8 cellular contexts compared by ENCODE assay signal in the genomic region with DNA sequence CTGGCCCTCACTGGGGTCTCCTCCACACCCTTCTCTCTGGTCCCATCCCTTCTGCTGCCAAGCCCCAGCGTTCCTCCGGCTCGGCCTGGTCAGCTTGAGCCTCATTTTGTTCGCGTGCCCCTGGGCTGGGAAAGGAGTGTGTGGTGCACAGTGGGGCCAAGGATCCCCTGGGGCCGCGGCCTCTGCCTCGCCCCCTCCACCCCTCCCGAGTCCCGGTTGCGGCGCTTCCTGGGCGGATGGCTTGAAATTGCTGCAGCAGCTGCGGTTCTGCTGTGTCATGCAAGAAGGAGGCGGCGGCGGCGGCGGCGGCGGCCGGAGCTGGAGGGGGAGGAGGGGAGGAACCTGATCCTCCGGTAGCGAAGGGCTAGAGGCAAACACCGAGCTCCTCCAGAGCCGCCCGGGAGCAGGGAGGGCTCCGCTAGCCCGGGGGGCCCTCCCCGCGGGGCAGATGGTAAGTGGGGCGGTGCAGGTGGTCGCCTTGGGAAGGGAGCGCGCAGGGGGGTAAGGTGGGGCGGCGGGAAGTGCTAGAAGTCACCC.
DNase-seq lines count a peak whose midpoint lies in the region; ATAC-seq, FAIRE-seq and TF ChIP-seq lines count a peak whose summit lies in the region.

No MANE protein-coding gene starts in this region.

- no peak for ATAC-seq in HG03159 (IDR thresholded peaks at IDR 0.05; ENCODE audit: unreplicated experiment)

- peaks cover 21% of the 10 kb centered on the region for H3K79me2 ChIP-seq in keratinocyte (ENCODE audit: control insufficient read depth, insufficient read depth, low read length)

- TF ChIP-seq CTCF in D721Med (IDR thresholded peaks at IDR 0.05; ENCODE audit: insufficient read depth, missing control alignments) (no peak), keratinocyte (optimal IDR thresholded peaks at IDR 0.05 in 1 of 3, IDR thresholded peaks at IDR 0.05 in 1 of 3, conservative IDR thresholded peaks at IDR 0.05 in 1 of 3; ENCODE audit: extremely low read depth in 1 of 3, insufficient read depth in 2 of 3, low read length in 3 of 3) (no peak)

- peaks cover 37% of the 10 kb centered on the region for H3K4me1 ChIP-seq in keratinocyte (ENCODE audit: control insufficient read depth, extremely low read depth, insufficient read depth, low read length)

- peak overlapping the region; percentile 92 for H3K27ac ChIP-seq in keratinocyte (ENCODE audit: control insufficient read depth, insufficient read depth, low read length)

- no peaks in the 10 kb centered on the region for H3K9me3 ChIP-seq in keratinocyte (ENCODE audit: control insufficient read depth, low read depth, low read length)

- dilution Hi-C loops in keratinocyte (cut with MboI; ENCODE audit: extremely low pct_ligation_motif_present, low sequenced_read_pairs), result no loop called here

- H3K36me3 ChIP-seq in keratinocyte (ENCODE audit: control insufficient read depth in 2 of 2, extremely low read depth in 1 of 2, insufficient read depth in 2 of 2, low read length in 2 of 2), result no peaks in the 10 kb centered on the region

- no peak for FAIRE-seq in D721Med (lab: Jason Lieb, UNC)
- FAIRE-seq in keratinocyte (lab: Jason Lieb, UNC), result no peak

- H3K27me3 ChIP-seq in keratinocyte (ENCODE audit: control insufficient read depth, extremely low read depth, insufficient read depth, low read length), result no peaks in the 10 kb centered on the region

- H4K20me1 ChIP-seq in keratinocyte (ENCODE audit: control insufficient read depth, extremely low read depth, insufficient read depth, low read length), result no peaks in the 10 kb centered on the region

- H3K4me3 ChIP-seq in keratinocyte (ENCODE audit: control insufficient read depth in 2 of 3, extremely low read depth in 1 of 3, insufficient read depth in 2 of 3, low read depth in 1 of 3, low read length in 3 of 3), result peak overlapping the region; percentile 57 to 89 (median 85)

- peak overlapping the region; percentile 99 for H3K4me2 ChIP-seq in keratinocyte (ENCODE audit: control insufficient read depth, extremely low read depth, insufficient read depth, low read depth, low read length)

- no peaks in the 10 kb centered on the region for H3K9me1 ChIP-seq in keratinocyte (ENCODE audit: control insufficient read depth, extremely low read depth, insufficient read depth, low read length)

- peak overlapping the region; percentile 91 for H3K9ac ChIP-seq in keratinocyte (ENCODE audit: control insufficient read depth, extremely low read depth, insufficient read depth, low read length)

- peak; percentile 65 for DNase-seq in D721Med (ENCODE audit: insufficient read length, low spot score)
- peak; percentile 52 for DNase-seq in GOT3 (lab: John Stamatoyannopoulos, UW)
- peak; percentile 73 for DNase-seq in NCI-H2107 (lab: John Stamatoyannopoulos, UW)
- peak; percentile 49 to 70 (median 61) for DNase-seq in activated CD4-positive, CD25-positive, alpha-beta regulatory T cell (lab: John Stamatoyannopoulos, UW)
- peak; percentile 71 for DNase-seq in central memory CD4-positive, alpha-beta T cell
- DNase-seq in keratinocyte (ENCODE audit: low read depth, low spot score), result peak; percentile 28
- DNase-seq in stimulated activated CD4-positive, alpha-beta T cell treated with anti-CD3 and anti-CD28 coated beads, Interleukin-12 subunit alpha, Interleukin-12 subunit beta, amount 100 ng/mL, for 48 hours (ENCODE audit: low read depth in 2 of 3, low spot score in 1 of 3), result peak; percentile 48 to 65 (median 48)

- peak overlapping the region; percentile 91 for H2AFZ ChIP-seq in keratinocyte (ENCODE audit: control insufficient read depth, low read length)
